12 cellular contexts compared by ENCODE assay signal in the genomic region with DNA sequence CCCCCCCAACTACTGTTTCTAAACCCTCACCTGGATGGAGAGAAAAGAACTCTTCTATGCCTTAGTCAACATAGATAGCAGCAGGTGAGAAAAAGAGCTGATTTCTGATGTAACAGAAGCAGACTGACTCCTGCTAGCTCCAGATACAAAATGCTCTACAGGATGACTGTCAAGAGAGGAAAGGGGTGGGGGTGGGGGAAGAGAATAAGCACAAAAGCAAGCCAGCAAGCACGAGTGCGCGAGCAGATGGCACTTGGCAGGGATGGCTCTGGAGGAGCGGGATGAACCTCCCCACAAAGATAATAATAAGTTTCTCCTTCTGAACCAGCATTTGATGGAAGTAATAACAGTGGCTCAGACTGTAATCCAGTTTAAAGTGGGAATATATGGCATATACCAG. TPM values are rescaled to one million over a fixed set of nuclear protein-coding genes. Genes with fewer than 3 reads are reported as not detected.
DNase-seq lines count a peak whose midpoint lies in the region; ATAC-seq and TF ChIP-seq lines count a peak whose summit lies in the region.
"Had no signal": no experiment of that assay in that cellular context is flagged by ENCODE, and none has a peak within 500 bp of the region (broad histone marks: within the 10 kb centered on the region; RNA-seq: fewer than 3 reads in every experiment).

No MANE protein-coding gene starts in this region.

- no peaks in the 10 kb centered on the region for H3K27me3 ChIP-seq in heart left ventricle
- H3K27me3 ChIP-seq in Peyer's patch = no peaks in the 10 kb centered on the region

- H3K36me3 ChIP-seq in heart left ventricle = peaks cover 0 to 34% (median 21%) of the 10 kb centered on the region in 9 donors
- peaks cover 0 to 27% (median 0%) of the 10 kb centered on the region in 3 donors for H3K36me3 ChIP-seq in Peyer's patch

- peak overlapping the region in 2 of 12 donors; percentile 21 to 22 for H3K4me3 ChIP-seq in heart left ventricle
- no peak overlapping the region for H3K4me3 ChIP-seq in Peyer's patch

- intact Hi-C loops in Right ventricle myocardium inferior (cut with DNase I) (loop anchor here (5.0 to 10.0 kb wide), 2 partner anchors 54 to 407 kb away; no protein-coding TSS in a partner anchor), cardiac septum (cut with DNase I) (no loop called here), heart left ventricle (cut with DNase I) (loop anchor here in 6 of 10 donors (10.0 kb wide), 4 partner anchors 137 to 437 kb away; partner anchors contain the start of genes PACSIN1 (in 2 of the 6) and SMIM29 (in 1 of the 6))

- TF ChIP-seq CTCF in heart left ventricle (IDR thresholded peaks at IDR 0.05) (no peak), HFFc6 (IDR thresholded peaks at IDR 0.05) (no peak), Peyer's patch (IDR thresholded peaks at IDR 0.05) (no peak)

- peak; percentile 49 for ATAC-seq in Right ventricle myocardium inferior
- ATAC-seq in heart left ventricle = peak; percentile 13 to 45 (median 28)
- no peak for ATAC-seq in HG03196 (IDR thresholded peaks at IDR 0.05; ENCODE audit: unreplicated experiment)

- no peaks in the 10 kb centered on the region for H3K9me3 Mint-ChIP-seq in HFFc6

- H3K4me1 Mint-ChIP-seq in HFFc6 (ENCODE audit: low read depth) = peaks cover 41% of the 10 kb centered on the region

- no peaks in the 10 kb centered on the region for H3K9me3 ChIP-seq in heart left ventricle
- no peaks in the 10 kb centered on the region for H3K9me3 ChIP-seq in Peyer's patch

- H3K27ac ChIP-seq in heart left ventricle = peak overlapping the region in 10 of 12 donors; percentile 10 to 76 (median 37)
- H3K27ac ChIP-seq in Peyer's patch = peak overlapping the region in 1 of 4 donors; percentile 23

- H3K36me3 Mint-ChIP-seq in HFFc6 (ENCODE audit: low read depth) = no peaks in the 10 kb centered on the region; the same call in 1 of the 2 replicates

- H3K27me3 Mint-ChIP-seq in HFFc6 (ENCODE audit: insufficient read depth) = peaks cover 2% of the 10 kb centered on the region; the same call in 1 of the 2 replicates

- H3K4me1 ChIP-seq in heart left ventricle (peaks cover 9 to 55% (median 34%) of the 10 kb centered on the region in 12 donors), Peyer's patch (peaks cover 0 to 13% (median 0%) of the 10 kb centered on the region in 4 donors)

- WGBS in heart left ventricle, 4 donors = 25 to 45% (median 36%) methylated on average over 4 of the region's 4 CpGs

- no peak for DNase-seq in Right ventricle myocardium inferior (ENCODE audit: missing footprints)
- no peak for DNase-seq in cardiac septum (ENCODE audit: low spot score)
- DNase-seq in NCI-H82 (lab: John Stamatoyannopoulos, UW) = peak; percentile 91
- DNase-seq in heart left ventricle = no peak
- DNase-seq in HFFc6 = no peak
- DNase-seq in Peyer's patch = no peak
- no peak for DNase-seq in SK-N-DZ (ENCODE audit: low spot score)
- DNase-seq: midbrain had no signal

- no peak overlapping the region for H3K4me3 Mint-ChIP-seq in HFFc6

- H3K27ac Mint-ChIP-seq in HFFc6 = no peak overlapping the region

- no peak for TF ChIP-seq POLR2A in heart left ventricle (IDR thresholded peaks at IDR 0.05)
- no peak for TF ChIP-seq POLR2A in Peyer's patch (IDR thresholded peaks at IDR 0.05)

RNA-seq across cellular contexts. Expression of gene SPDEF, which starts 45.6 kb away (rescaled TPM):
- total RNA-seq in Right ventricle myocardium inferior (not detected), cardiac septum (0.19 TPM), heart left ventricle (under 1 TPM in 7 of 9 donors, not detected in 2; 0.12 to 0.46 (median 0.31) TPM), Peyer's patch (10 to 100 TPM; 29.7 to 58.7 (median 39.0) TPM)
- under 1 TPM; 0.15 to 0.23 TPM for polyA plus RNA-seq in heart left ventricle
- not detected for total RNA-seq in HFFc6 (2021; fragmentation: NEBNext Ultra II Directional; extraction: Animal tissue kit (Norgen Biotek cat#: 25700))
- polyA plus RNA-seq in SK-N-DZ (2014; cell fraction: cytosol; rRNA removed) = not detected in 2 replicates
- polyA plus RNA-seq in SK-N-DZ (2014; cell fraction: nucleus; rRNA removed) = not detected in 2 replicates
- total RNA-seq: A673; endothelial cell of umbilical vein; T-helper 2 cell treated with Interferon-gamma antibody and Interleukin-4, amounts not matched to agents 100 ng/mL and 5 ng/mL, for 36 hours had no signal
- polyA plus RNA-seq: endothelial cell of umbilical vein had no signal

Comparison
In these comparisons a context has a peak if more than half of its experiments do, and no peak if none do; other contexts are left out.
1. RNA of gene SPDEF, which starts 45.6 kb away (total RNA-seq): 29.7 to 58.7 TPM in Peyer's patch; 0.12 to 0.46 TPM in heart left ventricle, 0.19 TPM in cardiac septum (single experiment), not detected in HFFc6 and not detected in Right ventricle myocardium inferior (single experiment); every median in the first group is over 10 times any median in the second.